8 cellular contexts compared by ENCODE assay signal in the genomic region with DNA sequence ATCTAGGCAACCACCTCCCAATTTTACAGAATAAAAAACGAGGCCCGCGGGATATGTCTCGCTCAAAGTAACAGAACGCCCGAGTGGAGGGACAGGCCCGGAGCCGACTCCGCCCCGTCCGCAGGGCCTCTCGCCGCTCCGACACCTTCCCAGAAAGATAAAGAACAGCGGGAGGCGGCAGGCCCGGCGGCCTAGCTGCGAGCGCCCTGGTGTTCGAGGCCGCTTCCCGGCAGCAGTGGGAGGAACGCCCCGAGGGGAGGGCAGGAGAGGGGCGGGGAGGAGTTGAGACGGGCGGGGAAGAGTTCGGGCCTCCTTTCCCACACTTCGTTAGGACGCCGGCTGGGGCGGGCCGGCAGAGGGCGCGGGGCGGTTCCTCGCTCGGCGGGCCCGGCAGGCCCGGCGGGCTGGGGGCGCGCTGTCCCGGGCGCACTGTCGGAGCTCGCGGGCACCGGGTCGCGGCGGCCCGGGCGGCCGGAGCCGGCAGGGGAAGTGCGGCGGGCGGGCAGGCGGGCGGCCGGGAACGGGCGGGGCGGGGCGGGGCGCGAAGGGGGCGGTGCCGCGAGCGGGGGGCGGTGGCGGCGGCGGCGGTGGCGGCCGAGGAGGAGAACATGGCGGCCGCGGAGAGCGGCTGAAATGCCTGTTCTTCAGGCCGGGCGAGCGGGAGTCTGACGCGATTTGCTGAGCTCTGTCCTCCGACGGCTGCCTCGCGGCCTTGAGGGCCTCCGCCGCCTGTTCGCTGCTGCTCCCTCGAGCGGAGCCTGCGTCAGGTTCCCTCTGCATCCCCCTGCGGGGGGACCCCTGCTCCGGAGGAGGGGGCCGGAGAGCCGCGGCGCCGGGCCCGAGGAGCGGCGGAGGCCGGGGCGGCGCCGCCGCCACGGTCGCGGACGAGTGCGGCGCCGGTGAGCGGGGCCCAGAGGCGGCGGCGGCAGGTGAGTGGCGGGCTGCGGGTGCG. TPM values are rescaled to one million over a fixed set of nuclear protein-coding genes. Genes with fewer than 3 reads are reported as not detected.
DNase-seq lines count a peak whose midpoint lies in the region; ATAC-seq and TF ChIP-seq lines count a peak whose summit lies in the region.

Gene NCOA1, plus strand, starts transcription at position 581 of the 952 bp plus-strand sequence. CDS start 167,424 bp downstream, outside the sequence.

- H4K20me1 ChIP-seq in IMR-90 (ENCODE audit: insufficient read depth, low read length) = peaks cover 19% of the 10 kb centered on the region; the same call in 1 of the 2 replicates
- H4K20me1 ChIP-seq in OCI-LY7 (ENCODE audit: insufficient read depth, low read length) = no peaks in the 10 kb centered on the region

- peak within 1 kb of the TSS; percentile 73 to 91 for H4K8ac ChIP-seq in IMR-90 (ENCODE audit: low read depth in 2 of 2, low read length in 2 of 2)

- BruUV-seq in IMR-90 (replicated peaks; lab: Mats Ljungman, UMichigan) = no TSS peak
- BruUV-seq in OCI-LY7 (replicated peaks; lab: Mats Ljungman, UMichigan) = no TSS peak

- peak; percentile 61 for ATAC-seq in GM21526 (IDR thresholded peaks at IDR 0.05; ENCODE audit: low FRiP score, unreplicated experiment)
- peak; percentile 90 for ATAC-seq in IMR-90 (ENCODE audit: low read depth)

- peak within 1 kb of the TSS; percentile 62 for H4K91ac ChIP-seq in IMR-90 (ENCODE audit: insufficient read depth, low read depth, low read length)

- H3K4me1 ChIP-seq in IMR-90 (ENCODE audit: control insufficient read depth, insufficient read depth, low read length) (peaks cover 7% of the 10 kb centered on the region), OCI-LY7 (ENCODE audit: insufficient read depth, low read length, poor library complexity, severe bottlenecking) (peaks cover 22% of the 10 kb centered on the region), mucosa of stomach (ENCODE audit: control insufficient read depth, insufficient read depth, low read length) (peaks cover 24% of the 10 kb centered on the region)

- no peak for TF ChIP-seq RAD21 in IMR-90 (IDR thresholded peaks at IDR 0.05; ENCODE audit: low read length)

- peak within 1 kb of the TSS; percentile 92 for H2BK5ac ChIP-seq in IMR-90 (ENCODE audit: low read depth, low read length, poor library complexity, severe bottlenecking)

- in situ Hi-C loops in IMR-90 (cut with MboI; ENCODE audit: low sequenced_read_pairs) = no loop called here

- H3K56ac ChIP-seq in IMR-90 (ENCODE audit: extremely low read depth, insufficient read depth, low read length) = peak within 1 kb of the TSS; percentile 37; the same call in 1 of the 2 replicates

- peaks cover 6% of the 10 kb centered on the region for H3K9me1 ChIP-seq in IMR-90 (ENCODE audit: insufficient read depth, low read length)

- H2BK120ac ChIP-seq in IMR-90 (ENCODE audit: low read depth, low read length) = peak within 1 kb of the TSS; percentile 77

- H2BK15ac ChIP-seq in IMR-90 (ENCODE audit: low read depth, low read length) = 0 out of 3 replicates have a peak within 1 kb of the TSS, but pooled peaks have one; percentile 76

- dilution Hi-C loops in IMR-90 (cut with HindIII; ENCODE audit: low sequenced_read_pairs, unreplicated experiment) = no loop called here

- H3K4me2 ChIP-seq in IMR-90 (ENCODE audit: low read depth, low read length) = peak within 1 kb of the TSS; percentile 90
- peak within 1 kb of the TSS; percentile 85 for H3K4me2 ChIP-seq in OCI-LY7 (ENCODE audit: low read length)

- TF ChIP-seq CTCF in IMR-90 (conservative IDR thresholded peaks at IDR 0.05; ENCODE audit: low read depth, low read length) = peak; percentile 26; the same call in 1 of the 2 replicates
- 0 out of 2 replicates have a peak, but pooled peaks have one; percentile 4 for TF ChIP-seq CTCF in OCI-LY7 (conservative IDR thresholded peaks at IDR 0.05; ENCODE audit: low read length)
- no peak for TF ChIP-seq CTCF in epithelial cell of proximal tubule (conservative IDR thresholded peaks at IDR 0.05; ENCODE audit: low read depth, low read length)

- intact Hi-C loops in IMR-90 (cut with micrococcal nuclease) = loop anchor here (5.0 kb wide), 3 partner anchors 69 to 336 kb away; partner anchors contain the start of genes CENPO and PTRHD1
- intact Hi-C loops in OCI-LY7 (cut with micrococcal nuclease; ENCODE audit: unreplicated experiment) = loop anchor here (2.0 to 10.0 kb wide), 3 partner anchors 301 to 546 kb away; partner anchors contain the start of genes CENPO, PTRHD1 and UBXN2A

- H3K9ac ChIP-seq in IMR-90 (ENCODE audit: low read depth, low read length) (peak within 1 kb of the TSS; percentile 99), mucosa of stomach (ENCODE audit: low read length) (peak within 1 kb of the TSS; percentile 72)

- H3K27me3 ChIP-seq in IMR-90 (ENCODE audit: control insufficient read depth, insufficient read depth, low read length) = no peaks in the 10 kb centered on the region
- H3K27me3 ChIP-seq in mucosa of stomach (ENCODE audit: control insufficient read depth, insufficient read depth, low read length) = no peaks in the 10 kb centered on the region

- H3K27ac ChIP-seq in IMR-90 (ENCODE audit: insufficient read depth, low read length) (peak within 1 kb of the TSS; percentile 100), OCI-LY7 (ENCODE audit: low read depth, low read length, poor library complexity, severe bottlenecking) (peak within 1 kb of the TSS; percentile 59)

- H3K9me2 ChIP-seq in OCI-LY7 (ENCODE audit: insufficient read depth, low read length) = no peaks in the 10 kb centered on the region

- H3K36me3 ChIP-seq in IMR-90 (ENCODE audit: control insufficient read depth, insufficient read depth, low read length) (no peaks in the 10 kb centered on the region), OCI-LY7 (ENCODE audit: insufficient read depth, low read length) (no peaks in the 10 kb centered on the region), mucosa of stomach (ENCODE audit: control insufficient read depth, insufficient read depth, low read length) (no peaks in the 10 kb centered on the region)

- 0% methylated on average over 53 of the region's 129 CpGs; no CpG with 5 or more reads in 1 of the 2 experiments for WGBS in IMR-90 (ENCODE audit: extremely low coverage in 2 of 2, insufficient read length in 1 of 2), 2 experiments

- H3K79me1 ChIP-seq in IMR-90 (ENCODE audit: low read depth in 1 of 2, low read length in 2 of 2) = peaks cover 22 to 30% of the 10 kb centered on the region in 2 experiments

- 0 out of 2 replicates have a peak within 1 kb of the TSS, but pooled peaks have one; percentile 5 for H2BK20ac ChIP-seq in IMR-90 (ENCODE audit: low read depth, low read length)

- peak within 1 kb of the TSS; percentile 82; the same call in 1 of the 2 replicates for H3K18ac ChIP-seq in IMR-90 (ENCODE audit: low read depth, low read length)

- CTCF ChIA-PET in IMR-90 (lab: Yijun Ruan, JAX) (interaction anchor here (0.7 to 1.2 kb wide), 2 partner anchors 55 to 68 kb away, joined by 3 read pairs; no protein-coding TSS in a partner anchor), OCI-LY7 (lab: Charles Lee; ENCODE audit: unreplicated experiment) (no interaction called here)

- no peak within 1 kb of the TSS for H2AK5ac ChIP-seq in IMR-90 (ENCODE audit: low read depth, low read length)

- H2AFZ ChIP-seq in IMR-90 (replicated peaks; ENCODE audit: low read length, poor library complexity) (peak within 1 kb of the TSS; percentile 98), OCI-LY7 (ENCODE audit: low read length) (peak within 1 kb of the TSS; percentile 87)

- peak within 1 kb of the TSS; percentile 98 for H3K23ac ChIP-seq in IMR-90 (ENCODE audit: low read depth, low read length)

- H4K5ac ChIP-seq in IMR-90 (ENCODE audit: low read depth, low read length) = peak within 1 kb of the TSS; percentile 72

- POLR2A ChIA-PET in IMR-90 (lab: Charles Lee; ENCODE audit: unreplicated experiment) (interaction anchor here (0.7 kb wide), 1 partner anchor 12 kb away, joined by 3 read pairs; no protein-coding TSS in a partner anchor), OCI-LY7 (lab: Charles Lee) (no interaction called here)

- H3K79me2 ChIP-seq in OCI-LY7 (ENCODE audit: insufficient read depth, low read depth, low read length) = no peaks in the 10 kb centered on the region

- TF ChIP-seq POLR2A in IMR-90 (IDR thresholded peaks at IDR 0.05; ENCODE audit: low read depth, low read length) = peak; percentile 35; the same call in 1 of the 2 replicates

- peak within 1 kb of the TSS; percentile 94 for H3K4me3 ChIP-seq in IMR-90 (ENCODE audit: insufficient read depth, low read depth, low read length)
- H3K4me3 ChIP-seq in OCI-LY7 (ENCODE audit: low read depth, low read length, poor library complexity, severe bottlenecking) = peak within 1 kb of the TSS; percentile 70
- peak within 1 kb of the TSS; percentile 79 for H3K4me3 ChIP-seq in epithelial cell of proximal tubule (ENCODE audit: low read depth, low read length)
- peak within 1 kb of the TSS; percentile 71 for H3K4me3 ChIP-seq in mucosa of stomach (ENCODE audit: low read length)

- H3K14ac ChIP-seq in IMR-90 (replicated peaks; ENCODE audit: low read depth, low read length) = peak within 1 kb of the TSS; percentile 91; the same call in 1 of the 2 replicates

- peak within 1 kb of the TSS; percentile 79 for H2AK9ac ChIP-seq in IMR-90 (replicated peaks; ENCODE audit: low read depth, low read length, poor library complexity)

- H3K4ac ChIP-seq in IMR-90 (ENCODE audit: low read depth, low read length) = peak within 1 kb of the TSS; percentile 84

- DNase-seq in DMS 273 treated with DMSO at 0.1 percent for 48 hours (lab: John Stamatoyannopoulos, UW) = peak; percentile 72
- peak; percentile 85 for DNase-seq in IMR-90
- peak; percentile 90 for DNase-seq in OCI-LY7 (ENCODE audit: low spot score)
- peak; percentile 85 for DNase-seq in activated T-cell treated with anti-CD3 and anti-CD28 coated beads for 4 hours
- no peak for DNase-seq in epithelial cell of proximal tubule (ENCODE audit: low read depth)
- DNase-seq in stimulated activated CD8-positive, alpha-beta memory T cell treated with anti-CD3 and anti-CD28 coated beads, Interleukin-4, amount 100 ng/mL, for 48 hours = peak; percentile 92

- no peaks in the 10 kb centered on the region for H3K9me3 ChIP-seq in IMR-90 (ENCODE audit: control insufficient read depth, insufficient read depth, low read length)
- H3K9me3 ChIP-seq in OCI-LY7 (ENCODE audit: low read length) = no peaks in the 10 kb centered on the region
- H3K9me3 ChIP-seq in mucosa of stomach (ENCODE audit: control insufficient read depth, low read length) = no peaks in the 10 kb centered on the region

TF ChIP-seq in IMR-90, 13 proteins besides CTCF, POLR2A, EP300 and RAD21:
- TF ChIP-seq RCOR1 (IDR thresholded peaks at IDR 0.05; ENCODE audit: insufficient replicate concordance, low read length) (no peak), MAZ (IDR thresholded peaks at IDR 0.05; ENCODE audit: borderline replicate concordance, low read depth, low read length) (peak; percentile 83)

RNA-seq across cellular contexts. Expression of gene NCOA1, which starts in this region (rescaled TPM):
- total RNA-seq in IMR-90 (2012; rRNA removed) (11.3 and 13.1 TPM in 2 replicates), OCI-LY7 (2022) (12.1 and 17.5 TPM in 2 replicates), epithelial cell of proximal tubule (3.5 and 11.0 TPM in 2 replicates)
- polyA plus RNA-seq in IMR-90 (2012; rRNA removed) = 6.7 and 6.9 TPM in 2 replicates
- 2.2 and 2.7 TPM in 2 replicates for polyA plus RNA-seq in IMR-90 (2012; cell fraction: cytosol; rRNA removed)
- 3.8 and 13.9 TPM in 2 replicates for polyA plus RNA-seq in IMR-90 (2012; cell fraction: nucleus; rRNA removed; ENCODE audit: low replicate concordance)
- total RNA-seq in OCI-LY7 (2014; rRNA removed; shearing (Covaris generic)) = 4.3 and 6.1 TPM in 2 replicates
